In the genomic region with DNA sequence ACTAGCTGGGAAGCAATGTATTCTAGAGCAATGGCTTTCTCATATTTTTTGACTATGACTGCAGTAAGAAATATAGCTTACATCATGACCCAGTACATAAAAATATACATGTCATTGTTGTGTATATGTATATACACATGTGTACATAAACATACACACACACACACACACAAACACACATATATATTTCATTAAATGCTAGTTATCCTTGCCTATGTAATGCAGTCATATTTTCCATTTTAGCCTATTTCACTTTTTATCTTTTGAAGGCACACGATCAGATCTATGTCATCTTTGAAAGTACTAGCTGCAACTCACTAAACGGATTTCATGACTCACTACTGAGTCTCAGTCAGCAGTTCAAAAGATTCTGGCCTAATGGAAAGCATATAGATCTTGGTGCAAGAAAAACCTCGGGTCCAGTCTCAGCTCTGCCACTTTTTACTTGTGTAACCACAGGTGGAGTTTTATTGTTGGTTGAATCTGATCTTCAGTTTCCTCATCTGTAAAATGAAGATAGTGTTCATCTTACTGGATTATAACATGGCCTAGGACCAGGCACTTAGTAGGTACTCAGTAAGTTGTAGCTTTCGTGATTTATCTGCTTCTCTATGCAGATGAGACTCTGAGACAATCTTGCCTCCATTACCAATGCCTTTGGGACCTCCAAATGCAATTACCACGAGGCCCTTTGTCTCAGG, we compare ENCODE assay signal across 1 cellular context.
A peak's percentile ranks its signal among the peaks of the same experiment; 100 is the strongest.
TF ChIP-seq lines count a peak whose summit lies in the region.

No MANE protein-coding gene starts in this region.

TF ChIP-seq in K562, 482 proteins besides CTCF, POLR2A, EP300 and RAD21 (continued from another document and continues in another):
- TF ChIP-seq, protein P1, sequence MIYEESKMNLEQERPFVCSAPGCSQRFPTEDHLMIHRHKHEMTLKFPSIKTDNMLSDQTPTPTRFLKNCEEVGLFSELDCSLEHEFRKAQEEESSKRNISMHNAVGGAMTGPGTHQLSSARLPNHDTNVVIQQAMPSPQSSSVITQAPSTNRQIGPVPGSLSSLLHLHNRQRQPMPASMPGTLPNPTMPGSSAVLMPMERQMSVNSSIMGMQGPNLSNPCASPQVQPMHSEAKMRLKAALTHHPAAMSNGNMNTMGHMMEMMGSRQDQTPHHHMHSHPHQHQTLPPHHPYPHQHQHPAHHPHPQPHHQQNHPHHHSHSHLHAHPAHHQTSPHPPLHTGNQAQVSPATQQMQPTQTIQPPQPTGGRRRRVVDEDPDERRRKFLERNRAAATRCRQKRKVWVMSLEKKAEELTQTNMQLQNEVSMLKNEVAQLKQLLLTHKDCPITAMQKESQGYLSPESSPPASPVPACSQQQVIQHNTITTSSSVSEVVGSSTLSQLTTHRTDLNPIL (CRISPR knock-in tag; IDR thresholded peaks at IDR 0.05) = no peak
- TF ChIP-seq, protein P2, sequence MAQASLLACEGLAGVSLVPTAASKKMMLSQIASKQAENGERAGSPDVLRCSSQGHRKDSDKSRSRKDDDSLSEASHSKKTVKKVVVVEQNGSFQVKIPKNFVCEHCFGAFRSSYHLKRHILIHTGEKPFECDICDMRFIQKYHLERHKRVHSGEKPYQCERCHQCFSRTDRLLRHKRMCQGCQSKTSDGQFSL (CRISPR knock-in tag; IDR thresholded peaks at IDR 0.05) = no peak
- TF ChIP-seq, protein P2 (tag; IDR thresholded peaks at IDR 0.05) = no peak
- TF ChIP-seq ZNF77 (CRISPR knock-in tag; IDR thresholded peaks at IDR 0.05) = no peak
- no peak for TF ChIP-seq ZNF143 (CRISPR knock-in tag; IDR thresholded peaks at IDR 0.05)
- TF ChIP-seq SMARCC2 (IDR thresholded peaks at IDR 0.05; ENCODE audit: low read depth) = peak; percentile 96
- TF ChIP-seq ILK (tag; IDR thresholded peaks at IDR 0.05; ENCODE audit: borderline replicate concordance, low read depth) = no peak
- no peak for TF ChIP-seq NCOA2 (IDR thresholded peaks at IDR 0.05; ENCODE audit: partially characterized antibody in 2 of 2)
- no peak for TF ChIP-seq NCOA4 (IDR thresholded peaks at IDR 0.05; ENCODE audit: partially characterized antibody)
- TF ChIP-seq, protein P3, sequence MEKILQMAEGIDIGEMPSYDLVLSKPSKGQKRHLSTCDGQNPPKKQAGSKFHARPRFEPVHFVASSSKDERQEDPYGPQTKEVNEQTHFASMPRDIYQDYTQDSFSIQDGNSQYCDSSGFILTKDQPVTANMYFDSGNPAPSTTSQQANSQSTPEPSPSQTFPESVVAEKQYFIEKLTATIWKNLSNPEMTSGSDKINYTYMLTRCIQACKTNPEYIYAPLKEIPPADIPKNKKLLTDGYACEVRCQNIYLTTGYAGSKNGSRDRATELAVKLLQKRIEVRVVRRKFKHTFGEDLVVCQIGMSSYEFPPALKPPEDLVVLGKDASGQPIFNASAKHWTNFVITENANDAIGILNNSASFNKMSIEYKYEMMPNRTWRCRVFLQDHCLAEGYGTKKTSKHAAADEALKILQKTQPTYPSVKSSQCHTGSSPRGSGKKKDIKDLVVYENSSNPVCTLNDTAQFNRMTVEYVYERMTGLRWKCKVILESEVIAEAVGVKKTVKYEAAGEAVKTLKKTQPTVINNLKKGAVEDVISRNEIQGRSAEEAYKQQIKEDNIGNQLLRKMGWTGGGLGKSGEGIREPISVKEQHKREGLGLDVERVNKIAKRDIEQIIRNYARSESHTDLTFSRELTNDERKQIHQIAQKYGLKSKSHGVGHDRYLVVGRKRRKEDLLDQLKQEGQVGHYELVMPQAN (IDR thresholded peaks at IDR 0.05; ENCODE audit: borderline replicate concordance) = no peak
- 0 out of 2 replicates have a peak, but pooled peaks have one; percentile 50 for TF ChIP-seq TOE1 (IDR thresholded peaks at IDR 0.05; ENCODE audit: borderline replicate concordance)
- TF ChIP-seq TOE1 (CRISPR knock-in tag; IDR thresholded peaks at IDR 0.05; ENCODE audit: borderline replicate concordance, low read depth) = no peak
- TF ChIP-seq POLR3G (IDR thresholded peaks at IDR 0.05; ENCODE audit: extremely low read depth, insufficient read length, insufficient replicate concordance) = no peak
- no peak for TF ChIP-seq ZNF239 (CRISPR knock-in tag; IDR thresholded peaks at IDR 0.05)
- TF ChIP-seq NFRKB (IDR thresholded peaks at IDR 0.05; ENCODE audit: low read depth) = no peak
- no peak for TF ChIP-seq RBM17 (IDR thresholded peaks at IDR 0.05; ENCODE audit: borderline replicate concordance, low read depth, low read length)
- TF ChIP-seq, protein P4, sequence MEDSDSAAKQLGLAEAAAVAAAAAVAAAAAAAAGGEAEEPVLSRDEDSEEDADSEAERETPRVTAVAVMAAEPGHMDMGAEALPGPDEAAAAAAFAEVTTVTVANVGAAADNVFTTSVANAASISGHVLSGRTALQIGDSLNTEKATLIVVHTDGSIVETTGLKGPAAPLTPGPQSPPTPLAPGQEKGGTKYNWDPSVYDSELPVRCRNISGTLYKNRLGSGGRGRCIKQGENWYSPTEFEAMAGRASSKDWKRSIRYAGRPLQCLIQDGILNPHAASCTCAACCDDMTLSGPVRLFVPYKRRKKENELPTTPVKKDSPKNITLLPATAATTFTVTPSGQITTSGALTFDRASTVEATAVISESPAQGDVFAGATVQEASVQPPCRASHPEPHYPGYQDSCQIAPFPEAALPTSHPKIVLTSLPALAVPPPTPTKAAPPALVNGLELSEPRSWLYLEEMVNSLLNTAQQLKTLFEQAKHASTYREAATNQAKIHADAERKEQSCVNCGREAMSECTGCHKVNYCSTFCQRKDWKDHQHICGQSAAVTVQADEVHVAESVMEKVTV (CRISPR knock-in tag; IDR thresholded peaks at IDR 0.05) = no peak
- no peak for TF ChIP-seq RBM39 (optimal IDR thresholded peaks at IDR 0.05; ENCODE audit: low read depth, low read length)
- peak; percentile 80 for TF ChIP-seq NBN (IDR thresholded peaks at IDR 0.05; ENCODE audit: low read depth)
- no peak for TF ChIP-seq ZNF197 (CRISPR knock-in tag; IDR thresholded peaks at IDR 0.05; ENCODE audit: low read depth)
- TF ChIP-seq, protein P5, sequence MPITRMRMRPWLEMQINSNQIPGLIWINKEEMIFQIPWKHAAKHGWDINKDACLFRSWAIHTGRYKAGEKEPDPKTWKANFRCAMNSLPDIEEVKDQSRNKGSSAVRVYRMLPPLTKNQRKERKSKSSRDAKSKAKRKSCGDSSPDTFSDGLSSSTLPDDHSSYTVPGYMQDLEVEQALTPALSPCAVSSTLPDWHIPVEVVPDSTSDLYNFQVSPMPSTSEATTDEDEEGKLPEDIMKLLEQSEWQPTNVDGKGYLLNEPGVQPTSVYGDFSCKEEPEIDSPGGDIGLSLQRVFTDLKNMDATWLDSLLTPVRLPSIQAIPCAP (CRISPR knock-in tag; IDR thresholded peaks at IDR 0.05; ENCODE audit: borderline replicate concordance) = no peak
- no peak for TF ChIP-seq ZNF696 (CRISPR knock-in tag; conservative IDR thresholded peaks at IDR 0.05)
- no peak for TF ChIP-seq MED1 (CRISPR knock-in tag; IDR thresholded peaks at IDR 0.05; ENCODE audit: borderline replicate concordance)
- TF ChIP-seq, protein P6, sequence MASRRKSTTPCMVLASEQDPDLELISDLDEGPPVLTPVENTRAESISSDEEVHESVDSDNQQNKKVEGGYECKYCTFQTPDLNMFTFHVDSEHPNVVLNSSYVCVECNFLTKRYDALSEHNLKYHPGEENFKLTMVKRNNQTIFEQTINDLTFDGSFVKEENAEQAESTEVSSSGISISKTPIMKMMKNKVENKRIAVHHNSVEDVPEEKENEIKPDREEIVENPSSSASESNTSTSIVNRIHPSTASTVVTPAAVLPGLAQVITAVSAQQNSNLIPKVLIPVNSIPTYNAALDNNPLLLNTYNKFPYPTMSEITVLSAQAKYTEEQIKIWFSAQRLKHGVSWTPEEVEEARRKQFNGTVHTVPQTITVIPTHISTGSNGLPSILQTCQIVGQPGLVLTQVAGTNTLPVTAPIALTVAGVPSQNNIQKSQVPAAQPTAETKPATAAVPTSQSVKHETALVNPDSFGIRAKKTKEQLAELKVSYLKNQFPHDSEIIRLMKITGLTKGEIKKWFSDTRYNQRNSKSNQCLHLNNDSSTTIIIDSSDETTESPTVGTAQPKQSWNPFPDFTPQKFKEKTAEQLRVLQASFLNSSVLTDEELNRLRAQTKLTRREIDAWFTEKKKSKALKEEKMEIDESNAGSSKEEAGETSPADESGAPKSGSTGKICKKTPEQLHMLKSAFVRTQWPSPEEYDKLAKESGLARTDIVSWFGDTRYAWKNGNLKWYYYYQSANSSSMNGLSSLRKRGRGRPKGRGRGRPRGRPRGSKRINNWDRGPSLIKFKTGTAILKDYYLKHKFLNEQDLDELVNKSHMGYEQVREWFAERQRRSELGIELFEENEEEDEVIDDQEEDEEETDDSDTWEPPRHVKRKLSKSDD (conservative IDR thresholded peaks at IDR 0.05; ENCODE audit: low read length) = no peak
- TF ChIP-seq, protein P7, sequence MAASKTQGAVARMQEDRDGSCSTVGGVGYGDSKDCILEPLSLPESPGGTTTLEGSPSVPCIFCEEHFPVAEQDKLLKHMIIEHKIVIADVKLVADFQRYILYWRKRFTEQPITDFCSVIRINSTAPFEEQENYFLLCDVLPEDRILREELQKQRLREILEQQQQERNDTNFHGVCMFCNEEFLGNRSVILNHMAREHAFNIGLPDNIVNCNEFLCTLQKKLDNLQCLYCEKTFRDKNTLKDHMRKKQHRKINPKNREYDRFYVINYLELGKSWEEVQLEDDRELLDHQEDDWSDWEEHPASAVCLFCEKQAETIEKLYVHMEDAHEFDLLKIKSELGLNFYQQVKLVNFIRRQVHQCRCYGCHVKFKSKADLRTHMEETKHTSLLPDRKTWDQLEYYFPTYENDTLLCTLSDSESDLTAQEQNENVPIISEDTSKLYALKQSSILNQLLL (CRISPR knock-in tag; IDR thresholded peaks at IDR 0.05; ENCODE audit: borderline replicate concordance) = no peak
- no peak for TF ChIP-seq NUFIP1 (IDR thresholded peaks at IDR 0.05; ENCODE audit: partially characterized antibody)
- TF ChIP-seq BRCA1 (IDR thresholded peaks at IDR 0.05) = no peak
- TF ChIP-seq BRCA1 (CRISPR knock-in tag; IDR thresholded peaks at IDR 0.05) = no peak
- no peak for TF ChIP-seq KAT2B (IDR thresholded peaks at IDR 0.05; ENCODE audit: low read depth, low read length)
- no peak for TF ChIP-seq TEAD2 (tag; IDR thresholded peaks at IDR 0.05)
- TF ChIP-seq, protein P8, sequence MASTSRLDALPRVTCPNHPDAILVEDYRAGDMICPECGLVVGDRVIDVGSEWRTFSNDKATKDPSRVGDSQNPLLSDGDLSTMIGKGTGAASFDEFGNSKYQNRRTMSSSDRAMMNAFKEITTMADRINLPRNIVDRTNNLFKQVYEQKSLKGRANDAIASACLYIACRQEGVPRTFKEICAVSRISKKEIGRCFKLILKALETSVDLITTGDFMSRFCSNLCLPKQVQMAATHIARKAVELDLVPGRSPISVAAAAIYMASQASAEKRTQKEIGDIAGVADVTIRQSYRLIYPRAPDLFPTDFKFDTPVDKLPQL (IDR thresholded peaks at IDR 0.05; ENCODE audit: extremely low read depth, insufficient read length) = no peak
- TF ChIP-seq ZNF311 (CRISPR knock-in tag; IDR thresholded peaks at IDR 0.05) = no peak
- TF ChIP-seq OTX1 (CRISPR knock-in tag; IDR thresholded peaks at IDR 0.05) = no peak
- no peak for TF ChIP-seq ZNF707 (CRISPR knock-in tag; conservative IDR thresholded peaks at IDR 0.05)
- no peak for TF ChIP-seq ZSCAN29 (IDR thresholded peaks at IDR 0.05)
- TF ChIP-seq FUS (optimal IDR thresholded peaks at IDR 0.05; ENCODE audit: low read depth, low read length) = no peak
- peak; percentile 97 for TF ChIP-seq ARID1B (IDR thresholded peaks at IDR 0.05)
- TF ChIP-seq ADNP (tag; IDR thresholded peaks at IDR 0.05) = peak; percentile 83
- TF ChIP-seq, protein P9, sequence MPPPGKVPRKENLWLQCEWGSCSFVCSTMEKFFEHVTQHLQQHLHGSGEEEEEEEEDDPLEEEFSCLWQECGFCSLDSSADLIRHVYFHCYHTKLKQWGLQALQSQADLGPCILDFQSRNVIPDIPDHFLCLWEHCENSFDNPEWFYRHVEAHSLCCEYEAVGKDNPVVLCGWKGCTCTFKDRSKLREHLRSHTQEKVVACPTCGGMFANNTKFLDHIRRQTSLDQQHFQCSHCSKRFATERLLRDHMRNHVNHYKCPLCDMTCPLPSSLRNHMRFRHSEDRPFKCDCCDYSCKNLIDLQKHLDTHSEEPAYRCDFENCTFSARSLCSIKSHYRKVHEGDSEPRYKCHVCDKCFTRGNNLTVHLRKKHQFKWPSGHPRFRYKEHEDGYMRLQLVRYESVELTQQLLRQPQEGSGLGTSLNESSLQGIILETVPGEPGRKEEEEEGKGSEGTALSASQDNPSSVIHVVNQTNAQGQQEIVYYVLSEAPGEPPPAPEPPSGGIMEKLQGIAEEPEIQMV (tag; conservative IDR thresholded peaks at IDR 0.05; ENCODE audit: low read depth) = no peak
- TF ChIP-seq FOS (IDR thresholded peaks at IDR 0.05; ENCODE audit: extremely low read depth, insufficient read length) = peak; percentile 71
- no peak for TF ChIP-seq SIRT6 (IDR thresholded peaks at IDR 0.05; ENCODE audit: low read depth, low read length)
- no peak for TF ChIP-seq ESRRB (CRISPR knock-in tag; IDR thresholded peaks at IDR 0.05; ENCODE audit: borderline replicate concordance)
- no peak for TF ChIP-seq ZNF253 (CRISPR knock-in tag; conservative IDR thresholded peaks at IDR 0.05)
- TF ChIP-seq CXXC5 (CRISPR knock-in tag; IDR thresholded peaks at IDR 0.05) = no peak
- TF ChIP-seq, protein P10, sequence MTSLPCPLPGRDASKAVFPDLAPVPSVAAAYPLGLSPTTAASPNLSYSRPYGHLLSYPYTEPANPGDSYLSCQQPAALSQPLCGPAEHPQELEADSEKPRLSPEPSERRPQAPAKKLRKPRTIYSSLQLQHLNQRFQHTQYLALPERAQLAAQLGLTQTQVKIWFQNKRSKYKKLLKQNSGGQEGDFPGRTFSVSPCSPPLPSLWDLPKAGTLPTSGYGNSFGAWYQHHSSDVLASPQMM (CRISPR knock-in tag; IDR thresholded peaks at IDR 0.05) = no peak
- TF ChIP-seq ZNF232 (CRISPR knock-in tag; IDR thresholded peaks at IDR 0.05) = no peak
- peak; percentile 67 for TF ChIP-seq NFE2 (IDR thresholded peaks at IDR 0.05; ENCODE audit: low read depth)
- no peak for TF ChIP-seq SNIP1 (IDR thresholded peaks at IDR 0.05; ENCODE audit: low read depth)
- TF ChIP-seq E2F3 (CRISPR knock-in tag; IDR thresholded peaks at IDR 0.05) = no peak
- TF ChIP-seq, protein P11, sequence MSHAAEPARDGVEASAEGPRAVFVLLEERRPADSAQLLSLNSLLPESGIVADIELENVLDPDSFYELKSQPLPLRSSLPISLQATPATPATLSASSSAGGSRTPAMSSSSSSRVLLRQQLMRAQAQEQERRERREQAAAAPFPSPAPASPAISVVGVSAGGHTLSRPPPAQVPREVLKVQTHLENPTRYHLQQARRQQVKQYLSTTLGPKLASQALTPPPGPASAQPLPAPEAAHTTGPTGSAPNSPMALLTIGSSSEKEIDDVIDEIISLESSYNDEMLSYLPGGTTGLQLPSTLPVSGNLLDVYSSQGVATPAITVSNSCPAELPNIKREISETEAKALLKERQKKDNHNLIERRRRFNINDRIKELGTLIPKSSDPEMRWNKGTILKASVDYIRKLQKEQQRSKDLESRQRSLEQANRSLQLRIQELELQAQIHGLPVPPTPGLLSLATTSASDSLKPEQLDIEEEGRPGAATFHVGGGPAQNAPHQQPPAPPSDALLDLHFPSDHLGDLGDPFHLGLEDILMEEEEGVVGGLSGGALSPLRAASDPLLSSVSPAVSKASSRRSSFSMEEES (CRISPR knock-in tag; IDR thresholded peaks at IDR 0.05) = no peak
